Comparison of ENCODE assay signal across 16 cellular contexts in genomic region chr12:93113317-93114006, GRCh38.
DNase-seq lines count a peak whose midpoint lies in the region; ATAC-seq and TF ChIP-seq lines count a peak whose summit lies in the region.
"Had no signal": no experiment of that assay in that cellular context is flagged by ENCODE, and none has a peak within 500 bp of the region (broad histone marks: within the 10 kb centered on the region; RNA-seq: fewer than 3 reads in every experiment).

No MANE protein-coding gene starts in this region.

- no peaks in the 10 kb centered on the region for H3K9me2 ChIP-seq in PC-9 (ENCODE audit: insufficient read depth)

- H3F3A ChIP-seq in PC-9 (ENCODE audit: insufficient read depth, low read depth): no peaks in the 10 kb centered on the region

- H3K4me2 ChIP-seq in PC-9 (no peak overlapping the region), trophoblast cell (ENCODE audit: low read length) (no peak overlapping the region)

- H4K8ac ChIP-seq in trophoblast cell (ENCODE audit: low read depth, low read length): no peak overlapping the region

- no peak overlapping the region for H2BK12ac ChIP-seq in trophoblast cell (ENCODE audit: low read length)

- no peak for TF ChIP-seq CTCF in HEK293 (tag by site-specific recombination; IDR thresholded peaks at IDR 0.05)
- TF ChIP-seq CTCF in PC-9 (conservative IDR thresholded peaks at IDR 0.05): no peak
- TF ChIP-seq CTCF in gastroesophageal sphincter (IDR thresholded peaks at IDR 0.05): no peak

- WGBS in gastroesophageal sphincter (ENCODE audit: low coverage in 1 of 2), 2 donors: 53 to 83% methylated on average over 1 to 2 of the region's 2 CpGs
- no CpG with 5 or more reads among the region's 2 CpGs for WGBS in trophoblast cell (ENCODE audit: extremely low coverage, insufficient coverage, insufficient read length)

- H3K27ac ChIP-seq in HEK293 (ENCODE audit: extremely low read depth, low read depth, low read length) (no peak overlapping the region), PC-9 (no peak overlapping the region), gastroesophageal sphincter (peak overlapping the region in 3 of 4 donors; percentile 8 to 69 (median 67)), trophoblast cell (ENCODE audit: low read depth, low read length) (peak overlapping the region; percentile 37)
- H3K27ac ChIP-seq: thyroid gland, VCaP had no signal

- H3K9me3 ChIP-seq in HEK293 (ENCODE audit: control insufficient read depth, insufficient read depth, low read depth, low read length) (no peaks in the 10 kb centered on the region), PC-9 (ENCODE audit: insufficient read depth, low read depth) (no peaks in the 10 kb centered on the region), gastroesophageal sphincter (no peaks in the 10 kb centered on the region), trophoblast cell (ENCODE audit: insufficient read depth, low read depth, low read length) (no peaks in the 10 kb centered on the region)
- H3K9me3 ChIP-seq: BLaER1 treated with 17β-estradiol and CSF1 and Interleukin-3, amounts not matched to agents 10 nM and 100 nM; thyroid gland had no signal

- H3K18ac ChIP-seq in trophoblast cell (ENCODE audit: low read length): no peak overlapping the region

- H3K4me1 ChIP-seq in HEK293 (ENCODE audit: control insufficient read depth, insufficient read depth, low read length): no peaks in the 10 kb centered on the region
- peaks cover 7% of the 10 kb centered on the region for H3K4me1 ChIP-seq in PC-9 (replicated peaks; ENCODE audit: insufficient read depth)
- peaks cover 13 to 67% (median 15%) of the 10 kb centered on the region in 3 donors for H3K4me1 ChIP-seq in gastroesophageal sphincter
- H3K4me1 ChIP-seq in trophoblast cell (ENCODE audit: control insufficient read depth in 1 of 2, insufficient read depth in 2 of 2, low read length in 2 of 2): peaks cover 2 to 6% of the 10 kb centered on the region in 2 experiments

- H4K91ac ChIP-seq in trophoblast cell (ENCODE audit: low read depth, low read length): no peak overlapping the region

- no peak overlapping the region for H3K14ac ChIP-seq in trophoblast cell (ENCODE audit: low read length)

- H3K79me2 ChIP-seq in PC-9 (ENCODE audit: low read depth) (no peaks in the 10 kb centered on the region), trophoblast cell (ENCODE audit: control insufficient read depth, insufficient read depth, low read length, poor library complexity) (no peaks in the 10 kb centered on the region)

- no peak overlapping the region for H3K4ac ChIP-seq in trophoblast cell (ENCODE audit: low read depth, low read length)

- no peak overlapping the region for H3K9ac ChIP-seq in trophoblast cell (ENCODE audit: low read length)

- in situ Hi-C loops in G401 (cut with HindIII; ENCODE audit: low sequenced_read_pairs): no loop called here

- no peak overlapping the region for H3K4me3 ChIP-seq in HEK293 (ENCODE audit: low read depth, low read length)
- H3K4me3 ChIP-seq in PC-9: no peak overlapping the region
- no peak overlapping the region for H3K4me3 ChIP-seq in gastroesophageal sphincter
- H3K4me3 ChIP-seq in trophoblast cell (ENCODE audit: low read depth, low read length): no peak overlapping the region
- H3K4me3 ChIP-seq: BLaER1 treated with 17β-estradiol and CSF1 and Interleukin-3, amounts not matched to agents 10 nM and 100 nM; GM12878; thyroid gland had no signal

- no peak for ATAC-seq in gastroesophageal sphincter
- ATAC-seq: GM12878 had no signal

- POLR2A ChIA-PET in HEK293 (lab: Yijun Ruan, JAX) (no interaction called here), PC-9 (lab: Charles Lee; ENCODE audit: unreplicated experiment) (no interaction called here)

- no peak overlapping the region for H2BK120ac ChIP-seq in trophoblast cell (ENCODE audit: insufficient read depth, low read length, poor library complexity)

- H2AFZ ChIP-seq in PC-9 (peak overlapping the region; percentile 22; the same call in 1 of the 2 replicates), trophoblast cell (ENCODE audit: insufficient read depth, low read length, poor library complexity) (no peak overlapping the region)

- TF ChIP-seq EP300 in gastroesophageal sphincter (IDR thresholded peaks at IDR 0.05): no peak

- H3K36me3 ChIP-seq in HEK293 (ENCODE audit: control insufficient read depth in 2 of 2, insufficient read depth in 1 of 2, low read length in 2 of 2) (no peaks in the 10 kb centered on the region), PC-9 (ENCODE audit: low read depth) (no peaks in the 10 kb centered on the region), gastroesophageal sphincter (no peaks in the 10 kb centered on the region), trophoblast cell (ENCODE audit: control insufficient read depth in 1 of 2, insufficient read depth in 2 of 2, low read length in 2 of 2) (no peaks in the 10 kb centered on the region)
- H3K36me3 ChIP-seq: BLaER1 treated with 17β-estradiol and CSF1 and Interleukin-3, amounts not matched to agents 10 nM and 100 nM; thyroid gland had no signal

- peak overlapping the region; percentile 25 for H2BK5ac ChIP-seq in trophoblast cell (ENCODE audit: low read depth, low read length, poor library complexity)

- H3K27me3 ChIP-seq in PC-9 (ENCODE audit: insufficient read depth, low read depth) (no peaks in the 10 kb centered on the region), gastroesophageal sphincter (no peaks in the 10 kb centered on the region), trophoblast cell (ENCODE audit: insufficient read depth, low read length) (no peaks in the 10 kb centered on the region)
- H3K27me3 ChIP-seq: BLaER1 treated with 17β-estradiol and CSF1 and Interleukin-3, amounts not matched to agents 10 nM and 100 nM; thyroid gland had no signal

- no peak for DNase-seq in PC-9
- no peak for DNase-seq in trophoblast cell
- no peak for DNase-seq in G401 (ENCODE audit: low spot score)
- no peak for DNase-seq in COLO668 (lab: John Stamatoyannopoulos, UW; ENCODE audit: unreplicated experiment)
- no peak for DNase-seq in DMS79 (lab: John Stamatoyannopoulos, UW)
- DNase-seq: activated gamma-delta T cell treated with Interleukin-2 at 50 U/mL for 16 hours, aorta, DMS79 treated with DMSO at 0.1 percent for 48 hours, immature natural killer cell, NCI-H2107, thyroid gland had no signal

- no peaks in the 10 kb centered on the region for H4K20me1 ChIP-seq in PC-9 (ENCODE audit: insufficient read depth)
- H4K20me1 ChIP-seq: BLaER1 treated with 17β-estradiol and CSF1 and Interleukin-3, amounts not matched to agents 10 nM and 100 nM had no signal

- CTCF ChIA-PET in HEK293 (lab: Yijun Ruan, JAX): no interaction called here
- CTCF ChIA-PET in PC-9 (lab: Charles Lee): no interaction called here

- intact Hi-C loops in PC-9 (cut with micrococcal nuclease; ENCODE audit: unreplicated experiment): no loop called here

- no TSS peak for BruUV-seq in PC-9 (replicated peaks; lab: Mats Ljungman, UMichigan)

- H3K23ac ChIP-seq in trophoblast cell (ENCODE audit: low read length): no peak overlapping the region

- no peak for TF ChIP-seq POLR2A in gastroesophageal sphincter (IDR thresholded peaks at IDR 0.05)

- H2AK5ac ChIP-seq in trophoblast cell (ENCODE audit: low read length): no peak overlapping the region

- H3K79me1 ChIP-seq in trophoblast cell (ENCODE audit: low read length): no peaks in the 10 kb centered on the region

- H4K12ac ChIP-seq in trophoblast cell (ENCODE audit: low read depth, low read length): no peak overlapping the region

TF ChIP-seq in HEK293, 187 proteins besides CTCF, POLR2A, EP300 and RAD21:
- TF ChIP-seq YY1 (tag by site-specific recombination; IDR thresholded peaks at IDR 0.05): no peak
- TF ChIP-seq EGR2 (tag by site-specific recombination; IDR thresholded peaks at IDR 0.05; ENCODE audit: low read depth): no peak
- TF ChIP-seq MYNN (tag by site-specific recombination; IDR thresholded peaks at IDR 0.05; ENCODE audit: borderline replicate concordance): no peak
- TF ChIP-seq ZNF366 (tag by site-specific recombination; conservative IDR thresholded peaks at IDR 0.05): no peak
- no peak for TF ChIP-seq GFI1B (tag by site-specific recombination; IDR thresholded peaks at IDR 0.05)
- no peak for TF ChIP-seq OSR2 (tag by site-specific recombination; IDR thresholded peaks at IDR 0.05)
- TF ChIP-seq ZNF362 (tag by site-specific recombination; IDR thresholded peaks at IDR 0.05): no peak
- TF ChIP-seq ZNF510 (tag by site-specific recombination; IDR thresholded peaks at IDR 0.05; ENCODE audit: insufficient replicate concordance): peak; percentile 48

Comparison
In these comparisons a context has a peak if more than half of its experiments do, and no peak if none do; other contexts are left out.
1. H3K27ac ChIP-seq: peak in gastroesophageal sphincter (3 of 4) and trophoblast cell (single experiment); none in HEK293 (single experiment) and PC-9 (single experiment).